26 cellular contexts compared by ENCODE assay signal in genomic region chr5:79521156-79521555, GRCh38.
"Had no signal": no experiment of that assay in that cellular context is flagged by ENCODE, and none has a peak within 500 bp of the region (broad histone marks: within the 10 kb centered on the region; RNA-seq: fewer than 3 reads in every experiment).

No MANE protein-coding gene starts in this region.

- H3K36me3 ChIP-seq: ascending aorta had no signal

- DNase-seq: activated CD4-positive, alpha-beta memory T cell treated with anti-CD3 and anti-CD28 coated beads for 36 hours; activated CD4-positive, alpha-beta T cell treated with anti-CD3 and anti-CD28 coated beads, Interleukin-2, amount 10 ng/mL, durations not matched to agents 7 days and 5 days; activated CD4-positive, CD25-positive, alpha-beta regulatory T cell; activated CD8-positive, alpha-beta memory T cell treated with anti-CD3 and anti-CD28 coated beads for 24 hours; activated effector memory CD4-positive, alpha-beta T cell treated with anti-CD3 and anti-CD28 coated beads, Interleukin-2, amount 50 U/mL, for 16 hours; activated naive CD4-positive, alpha-beta T cell treated with Interleukin-2 at 50 U/mL for 16 hours; activated naive CD8-positive, alpha-beta T cell treated with anti-CD3 and anti-CD28 coated beads, Interleukin-2, amount 50 U/mL, for 24 hours; activated T-cell treated with anti-CD3 and anti-CD28 coated beads, Interleukin-2, amount 50 U/mL, for 4 hours; amniotic stem cell; body of pancreas; Karpas-422; NCI-H1105 treated with DMSO at 0.1 percent for 48 hours; NCI-H1436 treated with DMSO at 0.1 percent for 48 hours; NCI-H187; NCI-H2081; NCI-H510A treated with DMSO at 0.1 percent for 48 hours; PC-9; SHP77 treated with DMSO at 0.1 percent for 48 hours; T-helper 9 cell had no signal

- H3K9me3 Mint-ChIP-seq: central memory CD8-positive, alpha-beta T cell had no signal

- H3K4me1 Mint-ChIP-seq: central memory CD8-positive, alpha-beta T cell had no signal

- FAIRE-seq: TTC549 had no signal

- H3K27ac Mint-ChIP-seq: activated CD4-positive, alpha-beta memory T cell treated with anti-CD3 and anti-CD28 coated beads for 36 hours; activated CD4-positive, alpha-beta T cell treated with anti-CD3 and anti-CD28 coated beads, Interleukin-2, amount 10 ng/mL, durations not matched to agents 7 days and 5 days; activated naive CD4-positive, alpha-beta T cell treated with anti-CD3 and anti-CD28 coated beads, Interleukin-2, amount 50 U/mL, for 72 hours; activated naive CD8-positive, alpha-beta T cell treated with anti-CD3 and anti-CD28 coated beads, Interleukin-2, amount 50 U/mL, for 24 hours; T-helper 1 cell treated with Interleukin-12 subunit alpha and Interleukin-12 subunit beta and Interleukin-4 antibody, amounts not matched to agents 30 μg/mL and 1 μg/mL, for 36 hours had no signal

- H3K27me3 Mint-ChIP-seq: activated CD4-positive, alpha-beta T cell treated with anti-CD3 and anti-CD28 coated beads, Interleukin-2, amount 10 ng/mL, durations not matched to agents 7 days and 5 days; activated naive CD8-positive, alpha-beta T cell treated with anti-CD3 and anti-CD28 coated beads, Interleukin-2, amount 50 U/mL, for 24 hours had no signal

- H3K4me3 Mint-ChIP-seq: activated CD4-positive, alpha-beta memory T cell treated with anti-CD3 and anti-CD28 coated beads for 36 hours; activated CD4-positive, alpha-beta T cell treated with anti-CD3 and anti-CD28 coated beads, Interleukin-2, amount 10 ng/mL, durations not matched to agents 7 days and 5 days; activated naive CD8-positive, alpha-beta T cell treated with anti-CD3 and anti-CD28 coated beads, Interleukin-2, amount 50 U/mL, for 24 hours; activated T-cell treated with anti-CD3 and anti-CD28 coated beads, Interleukin-2, amount 50 U/mL, for 4 hours; central memory CD8-positive, alpha-beta T cell; T-helper 1 cell treated with Interleukin-12 subunit alpha and Interleukin-12 subunit beta and Interleukin-4 antibody, amounts not matched to agents 30 μg/mL and 1 μg/mL, for 36 hours had no signal

- H3K27me3 ChIP-seq: ascending aorta, body of pancreas had no signal

- ATAC-seq: activated naive CD4-positive, alpha-beta T cell treated with anti-CD3 and anti-CD28 coated beads, Interleukin-2, amount 50 U/mL, for 72 hours; activated naive CD8-positive, alpha-beta T cell treated with anti-CD3 and anti-CD28 coated beads, Interleukin-2, amount 50 U/mL, for 24 hours; activated T-cell treated with anti-CD3 and anti-CD28 coated beads, Interleukin-2, amount 50 U/mL, for 4 hours; body of pancreas had no signal

- H3K4me3 ChIP-seq: ascending aorta, body of pancreas, K562, PC-9, SK-N-MC had no signal
